8 cellular contexts compared by ENCODE assay signal in the genomic region with DNA sequence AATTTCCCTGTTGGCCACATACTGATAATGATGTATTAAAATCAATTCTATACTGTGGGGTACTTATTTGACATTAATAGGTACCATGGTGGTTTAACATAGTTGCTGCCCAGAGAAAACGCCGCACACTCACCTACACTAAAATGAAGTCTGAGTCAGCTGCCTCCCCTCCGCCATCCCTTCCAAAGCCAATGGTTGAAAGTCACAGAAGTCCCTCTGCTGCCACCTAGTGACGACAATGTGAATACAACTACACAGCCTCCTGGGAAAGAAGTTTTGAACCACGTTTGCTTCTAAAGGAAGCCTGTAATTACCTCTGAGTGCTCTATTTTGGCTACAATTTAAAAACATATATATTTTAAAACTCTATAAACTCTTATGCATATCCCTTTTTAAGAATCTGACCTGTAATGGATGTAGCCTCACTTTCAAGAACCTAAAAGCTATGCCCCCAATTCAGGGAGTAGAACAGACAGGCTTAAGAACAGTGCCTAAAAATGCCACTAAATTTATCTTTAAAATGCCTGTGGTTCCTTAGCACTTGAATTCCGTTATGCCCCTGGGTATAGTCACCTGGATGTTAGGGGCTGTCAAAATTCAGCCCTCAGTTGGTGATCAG. TPM values are rescaled to one million over a fixed set of nuclear protein-coding genes. Genes with fewer than 3 reads are reported as not detected.
A peak's percentile ranks its signal among the peaks of the same experiment; 100 is the strongest.
DNase-seq lines count a peak whose midpoint lies in the region; ATAC-seq and TF ChIP-seq lines count a peak whose summit lies in the region.

No MANE protein-coding gene starts in this region.

- H3K36me3 ChIP-seq in MG63 = no peaks in the 10 kb centered on the region

- H3K27ac ChIP-seq in RWPE1 = no peak overlapping the region
- no peak overlapping the region for H3K27ac ChIP-seq in substantia nigra (ENCODE audit: low read depth, low read length, poor library complexity, severe bottlenecking)

- peak; percentile 94 for ATAC-seq in GM21529 (IDR thresholded peaks at IDR 0.05; ENCODE audit: unreplicated experiment)

- no peaks in the 10 kb centered on the region for H3K9me3 ChIP-seq in MG63

- no peaks in the 10 kb centered on the region for H3K27me3 ChIP-seq in MG63

- CTCF ChIA-PET in RWPE1 (lab: Yijun Ruan, JAX) = interaction anchor here (0.6 to 2.4 kb wide), 15 partner anchors 11 to 959 kb away, joined by 3 to 33 read pairs (median 3); no protein-coding TSS in a partner anchor

- H3K4me3 ChIP-seq in MG63 (no peak overlapping the region), fibroblast of the aortic adventitia (ENCODE audit: low read depth, low read length) (no peak overlapping the region)

- TF ChIP-seq CTCF in RWPE1 (conservative IDR thresholded peaks at IDR 0.05; ENCODE audit: low read depth) = peak; percentile 86
- TF ChIP-seq CTCF in fibroblast of the aortic adventitia (IDR thresholded peaks at IDR 0.05; ENCODE audit: insufficient read depth, low read length) = peak; percentile 83

- DNase-seq in COR-L47 (lab: John Stamatoyannopoulos, UW) (peak; percentile 74), MG63 (peak; percentile 55), RWPE1 (ENCODE audit: low spot score) (peak; percentile 84), activated T-helper 1 cell treated with Interleukin-2 at 50 U/mL for 16 hours (ENCODE audit: low read depth) (peak; percentile 52), fibroblast of the aortic adventitia (ENCODE audit: low read depth) (peak; percentile 90), non-pigmented ciliary epithelial cell (ENCODE audit: low read depth) (peak; percentile 64), substantia nigra (lab: John Stamatoyannopoulos, UW) (peak in 42 of 49 donors; percentile 2 to 81 (median 54))

- POLR2A ChIA-PET in RWPE1 (lab: Yijun Ruan, JAX; ENCODE audit: low non-redundant PET) = no interaction called here

RNA-seq across cellular contexts. Expression of gene ECI2, which starts 20.6 kb away (rescaled TPM):
- total RNA-seq in MG63 (2014; rRNA removed; shearing (Covaris generic); ENCODE audit: low replicate concordance) = 45.9 and 64.2 TPM in 2 replicates
- 73.3 and 110 TPM in 2 replicates for total RNA-seq in fibroblast of the aortic adventitia (ENCODE audit: low replicate concordance)
